ENCODE assay signal across 8 cellular contexts in genomic region chr1:233614743-233615521, GRCh38. TPM values are rescaled to one million over a fixed set of nuclear protein-coding genes. Genes with fewer than 3 reads are reported as not detected.
DNase-seq lines count a peak whose midpoint lies in the region; ATAC-seq and TF ChIP-seq lines count a peak whose summit lies in the region.
"Had no signal": no experiment of that assay in that cellular context is flagged by ENCODE, and none has a peak within 500 bp of the region (broad histone marks: within the 10 kb centered on the region; RNA-seq: fewer than 3 reads in every experiment).

No MANE protein-coding gene starts in this region.

- 12 to 14% methylated on average over 36 of the region's 36 CpGs for WGBS in lung, 2 donors

- H3K4me1 ChIP-seq in lung (ENCODE audit: control insufficient read depth in 2 of 2, insufficient read depth in 2 of 2, low read length in 2 of 2), result peaks cover 0 to 5% of the 10 kb centered on the region in 2 donors

- peak overlapping the region; percentile 30 for H3K4me3 ChIP-seq in lung
- H3K4me3 ChIP-seq: SK-N-MC had no signal

- no peak overlapping the region for H3K27ac Mint-ChIP-seq in effector memory CD8-positive, alpha-beta T cell

- no peak overlapping the region for H3K4me3 Mint-ChIP-seq in effector memory CD8-positive, alpha-beta T cell

- in situ Hi-C loops in T47D (cut with HindIII; ENCODE audit: low pct_unique_long_range_greater_than_20kb, low sequenced_read_pairs), result no loop called here

- TF ChIP-seq CTCF in lung (IDR thresholded peaks at IDR 0.05; ENCODE audit: control extremely low read depth, extremely low read depth), result no peak

- no peak overlapping the region for H3K27ac ChIP-seq in lung (ENCODE audit: low read depth in 1 of 2, low read length in 1 of 2)
- H3K27ac ChIP-seq: SK-N-MC had no signal

- H3K36me3 Mint-ChIP-seq in effector memory CD8-positive, alpha-beta T cell (ENCODE audit: insufficient read depth), result no peaks in the 10 kb centered on the region

- ATAC-seq in GM19025 (IDR thresholded peaks at IDR 0.05; ENCODE audit: low read depth, unreplicated experiment), result peak; percentile 45
- ATAC-seq in HG02973 (IDR thresholded peaks at IDR 0.05; ENCODE audit: unreplicated experiment), result peak; percentile 44
- ATAC-seq in lung (ENCODE audit: insufficient read depth, low FRiP score), result no peak
- ATAC-seq in effector memory CD8-positive, alpha-beta T cell (replicated peaks), result no peak

- DNase-seq in T47D (ENCODE audit: low read depth in 1 of 2, low spot score in 1 of 2) (peak; percentile 76 to 77), lung (ENCODE audit: low spot score) (no peak), iPS-NIHi7 (ENCODE audit: extremely low spot score) (no peak), NCI-H69 (lab: John Stamatoyannopoulos, UW) (no peak)
- DNase-seq in effector memory CD8-positive, alpha-beta T cell, result no peak

- peaks cover 62 to 85% of the 10 kb centered on the region in 2 donors for H3K27me3 Mint-ChIP-seq in effector memory CD8-positive, alpha-beta T cell

- H3K27me3 ChIP-seq in lung (ENCODE audit: control insufficient read depth, insufficient read depth), result no peaks in the 10 kb centered on the region

- no peaks in the 10 kb centered on the region for H3K4me1 Mint-ChIP-seq in effector memory CD8-positive, alpha-beta T cell (ENCODE audit: low read depth in 2 of 2)

- peaks cover 0 to under 1% of the 10 kb centered on the region in 2 donors for H3K9me3 Mint-ChIP-seq in effector memory CD8-positive, alpha-beta T cell

- H3K9me3 ChIP-seq in lung (ENCODE audit: control insufficient read depth in 2 of 2, insufficient read depth in 1 of 2, low read length in 1 of 2), result peaks cover 0 to 1% of the 10 kb centered on the region in 2 donors

- no peaks in the 10 kb centered on the region for H3K36me3 ChIP-seq in lung (ENCODE audit: control insufficient read depth in 2 of 2, insufficient read depth in 2 of 2, low read length in 2 of 2)

RNA-seq across cellular contexts. Expression of gene KCNK1, which starts 1.0 kb away (rescaled TPM):
- total RNA-seq in lung, result 10 to 100 TPM; 10.2 to 12.1 TPM
- 10 to 100 TPM in 1 of 2 donors, 1 to 10 TPM in 1; 8.9 to 13.1 TPM for polyA plus RNA-seq in lung

Comparison
In these comparisons a context has a peak if more than half of its experiments do, and no peak if none do; other contexts are left out.
1. ATAC-seq: peak in GM19025 (single experiment) and HG02973 (single experiment); none in lung (single experiment) and effector memory CD8-positive, alpha-beta T cell (single experiment).
2. DNase-seq: peak in T47D (2 of 2); none in lung (single experiment), iPS-NIHi7 (single experiment), effector memory CD8-positive, alpha-beta T cell (0 of 3) and NCI-H69 (single experiment).